24 cellular contexts compared by ENCODE assay signal in the genomic region with DNA sequence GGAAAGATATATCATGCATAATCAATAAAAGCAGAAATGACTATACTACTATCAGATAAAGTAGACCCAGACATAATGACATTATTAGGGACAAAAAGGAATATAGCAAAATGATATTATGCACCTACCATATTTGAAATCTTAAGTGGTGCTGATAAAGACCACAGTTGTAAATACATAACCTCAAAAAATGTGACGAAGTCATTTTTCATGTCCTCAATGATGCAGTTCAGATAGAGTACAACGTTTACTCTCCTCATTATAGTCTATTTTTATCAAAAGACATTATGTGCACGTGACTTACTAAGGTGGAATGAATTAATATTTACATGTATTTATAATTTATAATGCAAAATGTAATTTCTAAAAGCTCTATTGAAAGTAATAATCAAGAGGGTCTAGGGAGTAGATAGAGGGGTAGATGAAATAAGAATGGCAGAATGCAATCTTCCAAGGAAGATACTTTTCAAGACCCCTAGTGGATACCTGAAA.
DNase-seq lines count a peak whose midpoint lies in the region; FAIRE-seq and TF ChIP-seq lines count a peak whose summit lies in the region.
"Had no signal": no experiment of that assay in that cellular context is flagged by ENCODE, and none has a peak within 500 bp of the region (broad histone marks: within the 10 kb centered on the region; RNA-seq: fewer than 3 reads in every experiment).

No MANE protein-coding gene starts in this region.

- no peaks in the 10 kb centered on the region for H3K79me2 ChIP-seq in mammary epithelial cell (ENCODE audit: insufficient read depth, low read length)
- no peaks in the 10 kb centered on the region for H3K79me2 ChIP-seq in PC-9 (ENCODE audit: low read depth)
- no peaks in the 10 kb centered on the region for H3K79me2 ChIP-seq in H1 (ENCODE audit: control insufficient read depth in 1 of 2, insufficient read depth in 2 of 2, low read length in 2 of 2)
- H3K79me2 ChIP-seq in smooth muscle cell (ENCODE audit: low read depth): no peaks in the 10 kb centered on the region

- H3K27ac ChIP-seq in mammary epithelial cell (ENCODE audit: insufficient read depth, low read depth, low read length) (no peak overlapping the region), breast epithelium (no peak overlapping the region), PC-9 (peak overlapping the region; percentile 93), H1 (ENCODE audit: low read depth, low read length) (no peak overlapping the region), smooth muscle cell (ENCODE audit: low read depth) (peak overlapping the region; percentile 51), spleen (no peak overlapping the region)
- H3K27ac ChIP-seq: C4-2B, HL-60, KMS-11, SK-N-MC had no signal

- WGBS in mammary epithelial cell (ENCODE audit: low coverage, missing lambda C conversion rate): 66% methylated on average over 3 of the region's 3 CpGs
- 83% methylated on average over 3 of the region's 3 CpGs; no CpG with 5 or more reads in 1 of the 2 experiments for WGBS in H1 (ENCODE audit: extremely low coverage in 1 of 2, insufficient coverage in 1 of 2, insufficient read length in 1 of 2, insufficient replicate concordance in 2 of 2, low coverage in 1 of 2, low lambda C conversion rate in 2 of 2, missing lambda C conversion rate in 1 of 2), 2 experiments
- 80% methylated on average over 3 of the region's 3 CpGs for WGBS in smooth muscle cell (ENCODE audit: low lambda C conversion rate)
- 76 to 89% (median 85%) methylated on average over 3 of the region's 3 CpGs for WGBS in spleen, 5 donors

- no peaks in the 10 kb centered on the region for H3K36me3 ChIP-seq in mammary epithelial cell (ENCODE audit: insufficient read depth, low read length)
- no peaks in the 10 kb centered on the region for H3K36me3 ChIP-seq in breast epithelium
- H3K36me3 ChIP-seq in PC-9 (ENCODE audit: low read depth): no peaks in the 10 kb centered on the region
- no peaks in the 10 kb centered on the region for H3K36me3 ChIP-seq in H1 (ENCODE audit: control insufficient read depth in 2 of 4, insufficient read depth in 4 of 4, low read length in 3 of 4)
- no peaks in the 10 kb centered on the region for H3K36me3 ChIP-seq in smooth muscle cell (ENCODE audit: low read depth)
- no peaks in the 10 kb centered on the region for H3K36me3 ChIP-seq in spleen

- POLR2A ChIA-PET in PC-9 (lab: Charles Lee; ENCODE audit: unreplicated experiment): no interaction called here
- POLR2A ChIA-PET in H1 (lab: Charles Lee; ENCODE audit: partially characterized antibody): no interaction called here

- no peak overlapping the region for H2BK15ac ChIP-seq in H1 (ENCODE audit: low read length)

- dilution Hi-C loops in mammary epithelial cell (cut with HindIII; ENCODE audit: low sequenced_read_pairs): no loop called here

- H3K79me1 ChIP-seq in H1 (ENCODE audit: low read depth, low read length): no peaks in the 10 kb centered on the region

- H3K9me3 Mint-ChIP-seq in activated naive CD4-positive, alpha-beta T cell treated with anti-CD3 and anti-CD28 coated beads, Interleukin-2, amount 10 ng/mL, durations not matched to agents 7 days and 5 days: no peaks in the 10 kb centered on the region
- H3K9me3 Mint-ChIP-seq: CD8-positive, alpha-beta memory T cell; H9 had no signal

- no peaks in the 10 kb centered on the region for H3K36me3 Mint-ChIP-seq in activated naive CD4-positive, alpha-beta T cell treated with anti-CD3 and anti-CD28 coated beads, Interleukin-2, amount 10 ng/mL, durations not matched to agents 7 days and 5 days

- H3K9ac ChIP-seq in mammary epithelial cell (ENCODE audit: insufficient read depth, low read length): no peak overlapping the region
- no peak overlapping the region for H3K9ac ChIP-seq in H1 (replicated peaks in 1 of 4; ENCODE audit: extremely low read depth in 1 of 4, low read depth in 3 of 4, low read length in 3 of 4)
- H3K9ac ChIP-seq in smooth muscle cell (ENCODE audit: low read depth): no peak overlapping the region
- H3K9ac ChIP-seq: KMS-11 had no signal

- H3F3A ChIP-seq in PC-9 (ENCODE audit: insufficient read depth, low read depth) (peaks cover 19% of the 10 kb centered on the region; the same call in 1 of the 2 replicates), smooth muscle cell (ENCODE audit: low read depth) (peaks cover 6% of the 10 kb centered on the region)

- no peak for TF ChIP-seq EP300 in H1 (IDR thresholded peaks at IDR 0.05; ENCODE audit: borderline replicate concordance in 1 of 2, low read depth in 2 of 2, low read length in 2 of 2)

- no peaks in the 10 kb centered on the region for H3K9me2 ChIP-seq in PC-9 (ENCODE audit: insufficient read depth)

- H3K27me3 ChIP-seq in mammary epithelial cell (ENCODE audit: insufficient read depth, low read length) (no peaks in the 10 kb centered on the region), breast epithelium (no peaks in the 10 kb centered on the region), PC-9 (ENCODE audit: insufficient read depth, low read depth) (no peaks in the 10 kb centered on the region), H1 (replicated peaks in 1 of 4; ENCODE audit: control insufficient read depth in 3 of 4, extremely low read depth in 1 of 4, insufficient read depth in 3 of 4, low read length in 3 of 4) (no peaks in the 10 kb centered on the region), smooth muscle cell (ENCODE audit: low read depth) (no peaks in the 10 kb centered on the region), spleen (replicated peaks in 1 of 7) (no peaks in the 10 kb centered on the region)

- H3K18ac ChIP-seq in H1 (ENCODE audit: extremely low read depth, low read length): no peak overlapping the region

- no peak overlapping the region for H4K5ac ChIP-seq in H1 (ENCODE audit: insufficient read length, low read depth, low read length)

- H3K14ac ChIP-seq in H1 (ENCODE audit: insufficient read length): no peak overlapping the region

- no peaks in the 10 kb centered on the region for H4K20me1 ChIP-seq in mammary epithelial cell (ENCODE audit: insufficient read depth, low read length)
- H4K20me1 ChIP-seq in PC-9 (ENCODE audit: insufficient read depth): no peaks in the 10 kb centered on the region
- no peaks in the 10 kb centered on the region for H4K20me1 ChIP-seq in H1 (replicated peaks in 1 of 2; ENCODE audit: control insufficient read depth in 1 of 2, insufficient read depth in 2 of 2, low read length in 2 of 2)
- no peaks in the 10 kb centered on the region for H4K20me1 ChIP-seq in smooth muscle cell (ENCODE audit: low read depth)

- H4K91ac ChIP-seq in H1 (replicated peaks; ENCODE audit: insufficient read length, low read length): no peak overlapping the region

- peak; percentile 7 for FAIRE-seq in H1 (lab: Jason Lieb, UNC)
- FAIRE-seq: HepG2 had no signal

- no peak overlapping the region for H3K56ac ChIP-seq in H1 (replicated peaks; ENCODE audit: insufficient read length, low read depth, low read length)

- H2BK5ac ChIP-seq in H1 (ENCODE audit: low read depth, low read length): no peak overlapping the region

- H3K9me3 ChIP-seq in mammary epithelial cell (replicated peaks; ENCODE audit: insufficient read depth, low read length) (no peaks in the 10 kb centered on the region), breast epithelium (no peaks in the 10 kb centered on the region), PC-9 (ENCODE audit: insufficient read depth, low read depth) (no peaks in the 10 kb centered on the region), H1 (ENCODE audit: insufficient read depth in 2 of 2, low read depth in 1 of 2, low read length in 1 of 2) (no peaks in the 10 kb centered on the region), smooth muscle cell (replicated peaks; ENCODE audit: low read depth) (no peaks in the 10 kb centered on the region), spleen (no peaks in the 10 kb centered on the region)

- TF ChIP-seq RAD21 in H1 (IDR thresholded peaks at IDR 0.05 in 1 of 2, conservative IDR thresholded peaks at IDR 0.05 in 1 of 2; ENCODE audit: low read depth in 2 of 2, low read length in 2 of 2): no peak

- H2AK5ac ChIP-seq in H1 (ENCODE audit: low read depth, low read length): no peak overlapping the region

- no peaks in the 10 kb centered on the region for H3K23me2 ChIP-seq in H1 (ENCODE audit: low read depth, low read length)

- peak overlapping the region; percentile 66 for H3K4me2 ChIP-seq in mammary epithelial cell (ENCODE audit: insufficient read depth, low read depth, low read length)
- peak overlapping the region; percentile 50 for H3K4me2 ChIP-seq in PC-9
- H3K4me2 ChIP-seq in H1 (ENCODE audit: insufficient read depth in 1 of 2, low read depth in 2 of 2, low read length in 2 of 2): no peak overlapping the region
- peak overlapping the region; percentile 36 for H3K4me2 ChIP-seq in smooth muscle cell
- H3K4me2 ChIP-seq: KMS-11 had no signal

- no peaks in the 10 kb centered on the region for H3K4me1 Mint-ChIP-seq in activated naive CD4-positive, alpha-beta T cell treated with anti-CD3 and anti-CD28 coated beads, Interleukin-2, amount 10 ng/mL, durations not matched to agents 7 days and 5 days

- no peak overlapping the region for H2BK20ac ChIP-seq in H1 (ENCODE audit: low read length)

- CTCF ChIA-PET in mammary epithelial cell (lab: Charles Lee; ENCODE audit: low non-redundant PET) (interaction anchor here (0.5 kb wide), 1 partner anchor 125 kb away, joined by 9 read pairs; no protein-coding TSS in a partner anchor), PC-9 (lab: Charles Lee) (no interaction called here), H1 (lab: Charles Lee; ENCODE audit: partially characterized antibody) (interaction anchor here (2.2 kb wide), 1 partner anchor 14 kb away, joined by 5 read pairs; no protein-coding TSS in a partner anchor)
- CTCF ChIA-PET in activated naive CD4-positive, alpha-beta T cell treated with anti-CD3 and anti-CD28 coated beads, Interleukin-2, amount 10 ng/mL, durations not matched to agents 7 days and 5 days (lab: Charles Lee): no interaction called here

- peaks cover 42% of the 10 kb centered on the region for H3K4me1 ChIP-seq in mammary epithelial cell (ENCODE audit: insufficient read depth, low read length)
- no peaks in the 10 kb centered on the region for H3K4me1 ChIP-seq in breast epithelium
- H3K4me1 ChIP-seq in PC-9 (replicated peaks; ENCODE audit: insufficient read depth): peaks cover 24% of the 10 kb centered on the region
- H3K4me1 ChIP-seq in H1 (replicated peaks in 1 of 4; ENCODE audit: control insufficient read depth in 3 of 4, insufficient read depth in 4 of 4, low read length in 3 of 4): no peaks in the 10 kb centered on the region
- peaks cover 13% of the 10 kb centered on the region for H3K4me1 ChIP-seq in smooth muscle cell (ENCODE audit: low read depth)
- no peaks in the 10 kb centered on the region for H3K4me1 ChIP-seq in spleen

- DNase-seq in mammary epithelial cell (no peak), breast epithelium (ENCODE audit: low spot score in 2 of 2) (no peak), PC-9 (no peak), H1 (ENCODE audit: low read depth in 1 of 2, low spot score in 2 of 2) (no peak), smooth muscle cell (lab: John Stamatoyannopoulos, UW; ENCODE audit: unreplicated experiment) (no peak), spleen (no peak), KBM-7 (no peak)
- DNase-seq in activated naive CD4-positive, alpha-beta T cell treated with anti-CD3 and anti-CD28 coated beads, Interleukin-2, amount 10 ng/mL, durations not matched to agents 7 days and 5 days: no peak
- DNase-seq: 8988T; CD8-positive, alpha-beta memory T cell; GF-D8; H9; NCI-H1105; NCI-H146; NCI-H2029; NCI-H2227 treated with DMSO at 0.1 percent for 48 hours; NCI-H510A treated with DMSO at 0.1 percent for 48 hours; NCI-H774; SHP77 had no signal

- no peak overlapping the region for H2BK120ac ChIP-seq in H1 (replicated peaks; ENCODE audit: low read depth, low read length)

- H3K23ac ChIP-seq in H1 (ENCODE audit: insufficient read length): no peak overlapping the region

- no peak overlapping the region for H4K8ac ChIP-seq in H1 (ENCODE audit: extremely low read depth, insufficient read depth, low read length)

- H2AFZ ChIP-seq in mammary epithelial cell (ENCODE audit: low read depth, low read length) (no peak overlapping the region), PC-9 (no peak overlapping the region), H1 (ENCODE audit: low read length) (no peak overlapping the region), smooth muscle cell (ENCODE audit: low read depth) (no peak overlapping the region)

- H3K27me3 Mint-ChIP-seq in activated naive CD4-positive, alpha-beta T cell treated with anti-CD3 and anti-CD28 coated beads, Interleukin-2, amount 10 ng/mL, durations not matched to agents 7 days and 5 days: no peaks in the 10 kb centered on the region

- no TSS peak for BruUV-seq in mammary epithelial cell (replicated peaks; lab: Mats Ljungman, UMichigan)
- BruUV-seq in PC-9 (replicated peaks; lab: Mats Ljungman, UMichigan): no TSS peak

- H3K27ac Mint-ChIP-seq in activated naive CD4-positive, alpha-beta T cell treated with anti-CD3 and anti-CD28 coated beads, Interleukin-2, amount 10 ng/mL, durations not matched to agents 7 days and 5 days: no peak overlapping the region
- H3K27ac Mint-ChIP-seq: H9 had no signal

- H3K4me3 ChIP-seq in mammary epithelial cell (replicated peaks in 1 of 3; ENCODE audit: insufficient read depth in 1 of 3, low read depth in 2 of 3, low read length in 3 of 3) (no peak overlapping the region), breast epithelium (no peak overlapping the region), PC-9 (no peak overlapping the region), H1 (ENCODE audit: extremely low read depth in 1 of 4, insufficient read depth in 2 of 4, low read depth in 3 of 4, low read length in 4 of 4) (no peak overlapping the region), smooth muscle cell (no peak overlapping the region), spleen (no peak overlapping the region)
- H3K4me3 ChIP-seq: SK-N-MC had no signal

- TF ChIP-seq POLR2A in breast epithelium (IDR thresholded peaks at IDR 0.05) (no peak), H1 (IDR thresholded peaks at IDR 0.05; ENCODE audit: control extremely low read depth in 1 of 2, low read depth in 2 of 2, low read length in 2 of 2) (no peak), spleen (IDR thresholded peaks at IDR 0.05) (no peak)

- no peak overlapping the region for H3K4me3 Mint-ChIP-seq in activated naive CD4-positive, alpha-beta T cell treated with anti-CD3 and anti-CD28 coated beads, Interleukin-2, amount 10 ng/mL, durations not matched to agents 7 days and 5 days
- H3K4me3 Mint-ChIP-seq: CD8-positive, alpha-beta memory T cell; H9 had no signal

- no peak overlapping the region for H3K4ac ChIP-seq in H1 (replicated peaks; ENCODE audit: insufficient read length, low read depth, low read length)

- intact Hi-C loops in mammary epithelial cell (cut with micrococcal nuclease): no loop called here
- intact Hi-C loops in breast epithelium (cut with DNase I; ENCODE audit: low total_unique reads): no loop called here
- intact Hi-C loops in PC-9 (cut with micrococcal nuclease; ENCODE audit: unreplicated experiment): loop anchor here (1.0 kb wide), 1 partner anchor 351 kb away; no protein-coding TSS in a partner anchor
- intact Hi-C loops in spleen (cut with DNase I; ENCODE audit: low total_unique reads): no loop called here

- H2BK12ac ChIP-seq in H1 (ENCODE audit: low read depth, low read length): no peak overlapping the region

- TF ChIP-seq CTCF in mammary epithelial cell (conservative IDR thresholded peaks at IDR 0.05 in 1 of 2, IDR thresholded peaks at IDR 0.05 in 1 of 2; ENCODE audit: extremely low read depth in 1 of 2, insufficient read depth in 1 of 2, low read depth in 1 of 2, low read length in 2 of 2) (no peak), breast epithelium (IDR thresholded peaks at IDR 0.05) (no peak), PC-9 (conservative IDR thresholded peaks at IDR 0.05) (no peak), H1 (IDR thresholded peaks at IDR 0.05; ENCODE audit: control extremely low read depth in 1 of 3, insufficient read depth in 1 of 3, low read depth in 1 of 3, low read length in 3 of 3) (no peak), smooth muscle cell (IDR thresholded peaks at IDR 0.05; ENCODE audit: borderline replicate concordance, insufficient read depth, poor library complexity, severe bottlenecking) (no peak), spleen (IDR thresholded peaks at IDR 0.05 in 8 of 11, conservative IDR thresholded peaks at IDR 0.05 in 3 of 11) (no peak)

- in situ Hi-C loops in mammary epithelial cell (cut with MboI; ENCODE audit: low sequenced_read_pairs in 2 of 2): loop anchor here in 1 of 2 donors (25.0 kb wide), 2 partner anchors 143 to 543 kb away; a partner anchor contains a TSS
- in situ Hi-C loops in KBM-7 (cut with MboI; ENCODE audit: low pct_unique_long_range_greater_than_20kb, low sequenced_read_pairs): no loop called here

Comparison
In these comparisons a context has a peak if more than half of its experiments do, and no peak if none do; other contexts are left out.
1. H3K27ac ChIP-seq: peak in PC-9 (single experiment) and smooth muscle cell (single experiment); none in mammary epithelial cell (single experiment), breast epithelium (0 of 2), H1 (single experiment) and spleen (0 of 8).
2. H3K4me2 ChIP-seq: peak in mammary epithelial cell (single experiment), PC-9 (single experiment) and smooth muscle cell (single experiment); none in H1 (0 of 2).
3. CTCF ChIA-PET loops: an anchor here in mammary epithelial cell (0.5 kb wide) and H1 (2.2 kb wide); none called in PC-9 and activated naive CD4-positive, alpha-beta T cell treated with anti-CD3 and anti-CD28 coated beads, Interleukin-2, amount 10 ng/mL, durations not matched to agents 7 days and 5 days.